Comparison of ENCODE assay signal across 8 cellular contexts in the genomic region with DNA sequence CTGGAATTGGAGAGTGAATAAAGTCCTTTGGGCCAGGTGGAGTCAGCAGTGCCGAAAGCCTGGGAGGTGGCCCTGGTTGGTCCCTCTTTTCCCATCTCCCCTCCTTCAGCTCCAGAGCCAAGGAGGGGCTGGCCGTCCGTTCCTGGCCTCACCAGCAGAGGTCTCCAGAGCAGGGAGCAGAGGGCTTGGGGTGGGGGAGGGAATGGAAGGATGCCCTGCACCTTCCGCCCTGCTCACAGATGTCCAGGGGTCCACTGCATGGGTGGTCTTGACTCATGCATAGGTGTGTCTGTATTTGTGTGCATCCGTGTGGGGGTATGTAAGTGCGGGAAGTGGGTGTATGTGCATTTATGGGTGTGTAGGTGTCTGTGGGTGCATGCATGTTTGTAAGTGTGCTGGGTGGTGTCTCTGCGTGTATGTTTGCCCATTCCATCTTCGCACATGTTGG.
DNase-seq lines count a peak whose midpoint lies in the region; ATAC-seq and TF ChIP-seq lines count a peak whose summit lies in the region.

No MANE protein-coding gene starts in this region.

- no peak overlapping the region for H3K4me3 Mint-ChIP-seq in T-helper 17 cell

- no peaks in the 10 kb centered on the region for H3K36me3 ChIP-seq in BJ (ENCODE audit: control insufficient read depth, insufficient read depth, low read length)
- no peaks in the 10 kb centered on the region for H3K36me3 ChIP-seq in breast epithelium
- no peaks in the 10 kb centered on the region for H3K36me3 ChIP-seq in kidney epithelial cell (ENCODE audit: control insufficient read depth, insufficient read depth, low read length)

- H3K9me3 ChIP-seq in breast epithelium (peaks cover 0 to 4% of the 10 kb centered on the region in 2 donors), T-helper 17 cell (ENCODE audit: control insufficient read depth, low read length, poor library complexity, severe bottlenecking) (no peaks in the 10 kb centered on the region)

- no peak overlapping the region for H3K4me3 ChIP-seq in BJ (ENCODE audit: low read depth, low read length)
- H3K4me3 ChIP-seq in breast epithelium, result no peak overlapping the region
- no peak overlapping the region for H3K4me3 ChIP-seq in kidney epithelial cell (ENCODE audit: low read depth, low read length)

- no peak for ATAC-seq in T-helper 17 cell

- H3K27ac ChIP-seq in breast epithelium, result no peak overlapping the region

- peaks cover 2% of the 10 kb centered on the region for H3K36me3 Mint-ChIP-seq in T-helper 17 cell (ENCODE audit: low read depth)

- H3K4me1 ChIP-seq in breast epithelium, result no peaks in the 10 kb centered on the region

- H3K27ac Mint-ChIP-seq in T-helper 17 cell, result no peak overlapping the region

- POLR2A ChIA-PET in BJ (lab: Charles Lee), result no interaction called here

- CTCF ChIA-PET in BJ (lab: Yijun Ruan, JAX), result interaction anchor here (0.6 to 2.7 kb wide), 30 partner anchors 8 to 474 kb away, joined by 3 to 31 read pairs (median 4); partner anchors contain the start of gene ZFP36L2

- peak; percentile 94 for TF ChIP-seq CTCF in BJ (IDR thresholded peaks at IDR 0.05; ENCODE audit: insufficient read depth, low read depth, low read length)
- peak; percentile 64 for TF ChIP-seq CTCF in GM20000 (IDR thresholded peaks at IDR 0.05; ENCODE audit: extremely low read depth, missing control alignments)
- peak in 2 of 3 donors; percentile 54 to 83 for TF ChIP-seq CTCF in breast epithelium (IDR thresholded peaks at IDR 0.05)
- TF ChIP-seq CTCF in kidney epithelial cell (IDR thresholded peaks at IDR 0.05; ENCODE audit: insufficient read depth, low read length, poor library complexity, severe bottlenecking), result peak; percentile 76

- H3K27me3 ChIP-seq in BJ (ENCODE audit: control insufficient read depth, insufficient read depth, low read length) (no peaks in the 10 kb centered on the region), breast epithelium (no peaks in the 10 kb centered on the region), kidney epithelial cell (ENCODE audit: control insufficient read depth, insufficient read depth, low read length) (no peaks in the 10 kb centered on the region)

- intact Hi-C loops in breast epithelium (cut with DNase I; ENCODE audit: low total_unique reads), result loop anchor here (10.0 kb wide), 1 partner anchor 200 kb away; the partner anchor contains the start of gene ZFP36L2

- peaks cover 4% of the 10 kb centered on the region for H3K27me3 Mint-ChIP-seq in T-helper 17 cell

- TF ChIP-seq POLR2A in breast epithelium (IDR thresholded peaks at IDR 0.05), result no peak

- peaks cover 4% of the 10 kb centered on the region for H3K4me1 Mint-ChIP-seq in T-helper 17 cell

- DNase-seq in BJ (ENCODE audit: low read depth) (no peak), GM20000 (ENCODE audit: low spot score) (peak; percentile 76), SKM-1 (lab: John Stamatoyannopoulos, UW; ENCODE audit: unreplicated experiment) (peak; percentile 35), breast epithelium (ENCODE audit: low spot score in 2 of 2) (no peak), kidney epithelial cell (ENCODE audit: low read depth) (no peak), OCI-M2 (lab: John Stamatoyannopoulos, UW; ENCODE audit: unreplicated experiment) (no peak), T-helper 17 cell (no peak)
- DNase-seq in stimulated activated CD4-positive, alpha-beta T cell treated with anti-CD3 and anti-CD28 coated beads, TNF-alpha, amount 100 ng/mL, for 1 hour (ENCODE audit: low read depth in 3 of 3, low spot score in 1 of 3), result peak in 2 of 3 donors; percentile 13 to 14

Comparison
In these comparisons a context has a peak if more than half of its experiments do, and no peak if none do; other contexts are left out.
1. DNase-seq: peak in GM20000 (single experiment), SKM-1 (single experiment) and stimulated activated CD4-positive, alpha-beta T cell treated with anti-CD3 and anti-CD28 coated beads, TNF-alpha, amount 100 ng/mL, for 1 hour (2 of 3); none in BJ (single experiment), breast epithelium (0 of 2), kidney epithelial cell (single experiment), OCI-M2 (single experiment) and T-helper 17 cell (0 of 3).
2. Peak in every context shown above with its lines, with median percentiles within 50 percentile points of each other: CTCF ChIP-seq.